21 cellular contexts compared by ENCODE assay signal in the genomic region with DNA sequence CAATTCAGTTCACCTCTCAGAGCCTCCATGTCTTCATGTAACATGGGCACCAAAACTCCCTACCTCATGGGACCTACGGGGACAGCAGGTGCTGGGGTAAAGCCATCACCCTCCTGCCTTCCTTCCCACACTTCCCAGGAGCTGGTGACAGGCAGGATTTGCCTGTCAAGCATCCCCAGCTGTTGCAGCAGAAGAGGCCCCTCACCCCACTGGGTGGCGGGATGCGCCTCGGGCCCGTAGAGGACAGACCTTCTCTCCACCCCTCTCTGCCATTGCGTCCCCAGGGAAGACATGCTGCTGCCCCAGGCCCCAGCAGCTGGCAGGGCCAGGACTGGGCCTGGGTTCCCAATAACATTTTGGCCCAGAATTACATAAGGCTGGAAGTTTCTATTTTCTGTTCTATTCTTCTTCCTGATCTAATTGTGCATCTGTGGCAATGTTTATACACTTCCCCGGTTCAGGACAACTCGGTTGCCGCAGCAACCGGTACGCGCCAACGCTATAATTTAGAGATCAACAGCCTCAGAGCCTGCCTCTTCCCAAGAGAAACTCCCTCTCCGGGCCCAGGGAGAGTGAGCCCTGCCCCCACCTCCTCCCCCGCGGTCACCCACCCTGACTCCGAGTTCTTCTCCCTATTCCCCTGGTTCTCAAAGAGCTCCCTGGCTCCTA. TPM values are rescaled to one million over a fixed set of nuclear protein-coding genes. Genes with fewer than 3 reads are reported as not detected.
DNase-seq lines count a peak whose midpoint lies in the region; ATAC-seq and TF ChIP-seq lines count a peak whose summit lies in the region.
"Had no signal": no experiment of that assay in that cellular context is flagged by ENCODE, and none has a peak within 500 bp of the region (broad histone marks: within the 10 kb centered on the region; RNA-seq: fewer than 3 reads in every experiment).

No MANE protein-coding gene starts in this region.

- no peak overlapping the region for H2AFZ ChIP-seq in PC-9

- no peak overlapping the region for H3K4me2 ChIP-seq in PC-9

- H3K9me3 ChIP-seq in SJCRH30 (replicated peaks) (no peaks in the 10 kb centered on the region), PC-9 (ENCODE audit: insufficient read depth, low read depth) (no peaks in the 10 kb centered on the region)
- H3K9me3 ChIP-seq: right atrium auricular region had no signal

- H3K4me3 Mint-ChIP-seq in stimulated activated effector memory CD8-positive, alpha-beta T cell treated with anti-CD3 and anti-CD28 coated beads, Interleukin-12 subunit alpha, Interleukin-12 subunit beta, amount 100 ng/mL, for 72 hours: no peak overlapping the region
- H3K4me3 Mint-ChIP-seq: memory B cell, nephron had no signal

- H3K36me3 ChIP-seq in SJCRH30 (no peaks in the 10 kb centered on the region), PC-9 (ENCODE audit: low read depth) (no peaks in the 10 kb centered on the region)
- H3K36me3 ChIP-seq: right atrium auricular region had no signal

- ATAC-seq in stimulated activated effector memory CD8-positive, alpha-beta T cell treated with anti-CD3 and anti-CD28 coated beads, Interleukin-12 subunit alpha, Interleukin-12 subunit beta, amount 100 ng/mL, for 72 hours: no peak

- TF ChIP-seq CTCF in fibroblast of pulmonary artery (IDR thresholded peaks at IDR 0.05; ENCODE audit: low read length, missing control alignments): no peak
- TF ChIP-seq CTCF in PC-9 (conservative IDR thresholded peaks at IDR 0.05): no peak

- CTCF ChIA-PET in PC-9 (lab: Charles Lee): interaction anchor here (0.6 kb wide), 1 partner anchor 207 kb away, joined by 6 read pairs; no protein-coding TSS in a partner anchor

- POLR2A ChIA-PET in PC-9 (lab: Charles Lee; ENCODE audit: unreplicated experiment): no interaction called here

- no peaks in the 10 kb centered on the region for H3K9me3 Mint-ChIP-seq in stimulated activated effector memory CD8-positive, alpha-beta T cell treated with anti-CD3 and anti-CD28 coated beads, Interleukin-12 subunit alpha, Interleukin-12 subunit beta, amount 100 ng/mL, for 72 hours
- H3K9me3 Mint-ChIP-seq: activated T-helper 2 cell treated with anti-CD3 and anti-CD28 coated beads, Interferon-gamma antibody, Interleukin-2, Interleukin-4, amounts not matched to agents 10 μg/mL and 5 μg/mL and 100 μg/mL, durations not matched to agents 14 hours and 24 hours and 36 hours; memory B cell; nephron had no signal

- H3K27ac Mint-ChIP-seq in stimulated activated effector memory CD8-positive, alpha-beta T cell treated with anti-CD3 and anti-CD28 coated beads, Interleukin-12 subunit alpha, Interleukin-12 subunit beta, amount 100 ng/mL, for 72 hours: no peak overlapping the region
- H3K27ac Mint-ChIP-seq: activated T-helper 2 cell treated with anti-CD3 and anti-CD28 coated beads, Interferon-gamma antibody, Interleukin-2, Interleukin-4, amounts not matched to agents 10 μg/mL and 5 μg/mL and 100 μg/mL, durations not matched to agents 14 hours and 24 hours and 36 hours; memory B cell; nephron had no signal

- H3F3A ChIP-seq in PC-9 (ENCODE audit: insufficient read depth, low read depth): no peaks in the 10 kb centered on the region

- no peaks in the 10 kb centered on the region for H4K20me1 ChIP-seq in PC-9 (ENCODE audit: insufficient read depth)

- BruUV-seq in PC-9 (replicated peaks; lab: Mats Ljungman, UMichigan): no TSS peak

- no peaks in the 10 kb centered on the region for H3K4me1 Mint-ChIP-seq in stimulated activated effector memory CD8-positive, alpha-beta T cell treated with anti-CD3 and anti-CD28 coated beads, Interleukin-12 subunit alpha, Interleukin-12 subunit beta, amount 100 ng/mL, for 72 hours
- H3K4me1 Mint-ChIP-seq: memory B cell, nephron had no signal

- no peaks in the 10 kb centered on the region for H3K9me2 ChIP-seq in PC-9 (ENCODE audit: insufficient read depth)

- H3K4me1 ChIP-seq in SJCRH30 (peaks cover 3% of the 10 kb centered on the region; the same call in 1 of the 2 replicates), PC-9 (replicated peaks; ENCODE audit: insufficient read depth) (no peaks in the 10 kb centered on the region)

- no peaks in the 10 kb centered on the region for H3K36me3 Mint-ChIP-seq in stimulated activated effector memory CD8-positive, alpha-beta T cell treated with anti-CD3 and anti-CD28 coated beads, Interleukin-12 subunit alpha, Interleukin-12 subunit beta, amount 100 ng/mL, for 72 hours
- H3K36me3 Mint-ChIP-seq: memory B cell had no signal

- no peak overlapping the region for H3K27ac ChIP-seq in SJCRH30
- no peak overlapping the region for H3K27ac ChIP-seq in PC-9
- H3K27ac ChIP-seq: coronary artery had no signal

- intact Hi-C loops in PC-9 (cut with micrococcal nuclease; ENCODE audit: unreplicated experiment): no loop called here
- intact Hi-C loops in posterior vena cava (cut with DNase I): no loop called here

- H3K79me2 ChIP-seq in PC-9 (ENCODE audit: low read depth): no peaks in the 10 kb centered on the region

- H3K4me3 ChIP-seq in SJCRH30 (no peak overlapping the region), fibroblast of pulmonary artery (replicated peaks; ENCODE audit: low read depth, low read length) (no peak overlapping the region), PC-9 (no peak overlapping the region)
- H3K4me3 ChIP-seq: coronary artery, right atrium auricular region had no signal

- DNase-seq in NCI-H82 (lab: John Stamatoyannopoulos, UW) (peak; percentile 73), NCI-H82 treated with DMSO at 0.1 percent for 48 hours (lab: John Stamatoyannopoulos, UW; ENCODE audit: unreplicated experiment) (no peak), SJCRH30 (peak; percentile 68), fibroblast of pulmonary artery (ENCODE audit: low read depth) (peak; percentile 14), PC-9 (no peak), GF-D8 (lab: John Stamatoyannopoulos, UW) (no peak), posterior vena cava (ENCODE audit: low spot score) (no peak)
- DNase-seq in stimulated activated effector memory CD8-positive, alpha-beta T cell treated with anti-CD3 and anti-CD28 coated beads, Interleukin-12 subunit alpha, Interleukin-12 subunit beta, amount 100 ng/mL, for 72 hours (ENCODE audit: low spot score in 2 of 2): no peak
- DNase-seq: activated CD4-positive, CD25-positive, alpha-beta regulatory T cell; amniotic stem cell; NCI-H2029; SHP77 treated with DMSO at 0.1 percent for 48 hours; stimulated activated CD4-positive, alpha-beta T cell treated with anti-CD3 and anti-CD28 coated beads, Interleukin-1b, Interleukin-23, amount 100 ng/mL, for 48 hours; T-helper 2 cell had no signal

- H3K27me3 ChIP-seq in SJCRH30 (no peaks in the 10 kb centered on the region), PC-9 (ENCODE audit: insufficient read depth, low read depth) (0 out of 2 replicates have a peak, but pooled peaks cover 3% of the 10 kb centered on the region)
- H3K27me3 ChIP-seq: right atrium auricular region had no signal

RNA-seq across cellular contexts. Expression of a gene that starts 25.4 kb away (rescaled TPM):
- 0.04 and 0.25 TPM in 2 replicates for total RNA-seq in SJCRH30 (2014; rRNA removed; shearing (Covaris generic))
- 0.18 and 0.22 TPM in 2 replicates for total RNA-seq in PC-9 (2021)
- not detected for total RNA-seq in posterior vena cava
- total RNA-seq: activated CD8-positive, alpha-beta memory T cell treated with anti-CD3 and anti-CD28 coated beads for 36 hours; activated T-helper 2 cell treated with anti-CD3 and anti-CD28 coated beads, Interferon-gamma antibody, Interleukin-2, Interleukin-4, amounts not matched to agents 10 μg/mL and 5 μg/mL and 100 μg/mL, durations not matched to agents 14 hours and 24 hours and 36 hours; epithelial cell of proximal tubule had no signal

RNA-seq across cellular contexts. Expression of a gene that starts 38.3 kb away (rescaled TPM):
- total RNA-seq in SJCRH30 (2014; rRNA removed; shearing (Covaris generic)): 2.2 and 2.3 TPM in 2 replicates
- 15.5 and 18.9 TPM in 2 replicates for total RNA-seq in PC-9 (2021)
- 10 to 100 TPM; 14.5 to 23.1 TPM for total RNA-seq in posterior vena cava

Comparison
In these comparisons a context has a peak if more than half of its experiments do, and no peak if none do; other contexts are left out.
1. DNase-seq: peak in NCI-H82 (single experiment), SJCRH30 (2 of 2) and fibroblast of pulmonary artery (single experiment); none in NCI-H82 treated with DMSO at 0.1 percent for 48 hours (single experiment), PC-9 (0 of 2), GF-D8 (single experiment), posterior vena cava (single experiment) and stimulated activated effector memory CD8-positive, alpha-beta T cell treated with anti-CD3 and anti-CD28 coated beads, Interleukin-12 subunit alpha, Interleukin-12 subunit beta, amount 100 ng/mL, for 72 hours (0 of 2).